ENCODE assay signal across 9 cellular contexts in genomic region chr19:13781547-13781946, GRCh38. TPM values are rescaled to one million over a fixed set of nuclear protein-coding genes. Genes with fewer than 3 reads are reported as not detected.
DNase-seq lines count a peak whose midpoint lies in the region; ATAC-seq lines count a peak whose summit lies in the region.
"Had no signal": no experiment of that assay in that cellular context is flagged by ENCODE, and none has a peak within 500 bp of the region (broad histone marks: within the 10 kb centered on the region; RNA-seq: fewer than 3 reads in every experiment).

No MANE protein-coding gene starts in this region.

- no peaks in the 10 kb centered on the region for H3K4me1 ChIP-seq in rectal smooth muscle tissue (ENCODE audit: control insufficient read depth, insufficient read depth, low read length)

- H3K27me3 ChIP-seq in rectal smooth muscle tissue (ENCODE audit: control insufficient read depth, insufficient read depth, low read length): no peaks in the 10 kb centered on the region

- H3K27me3 Mint-ChIP-seq in activated T-cell treated with anti-CD3 and anti-CD28 coated beads, Interleukin-2, amount 50 U/mL, for 24 hours: no peaks in the 10 kb centered on the region

- no peaks in the 10 kb centered on the region for H3K9me3 Mint-ChIP-seq in activated T-cell treated with anti-CD3 and anti-CD28 coated beads, Interleukin-2, amount 50 U/mL, for 24 hours

- ATAC-seq in HG03175 (IDR thresholded peaks at IDR 0.05; ENCODE audit: unreplicated experiment): no peak

- H3K36me3 Mint-ChIP-seq in activated T-cell treated with anti-CD3 and anti-CD28 coated beads, Interleukin-2, amount 50 U/mL, for 24 hours (ENCODE audit: low read depth): peaks cover 33% of the 10 kb centered on the region

- no peak overlapping the region for H3K27ac Mint-ChIP-seq in activated T-cell treated with anti-CD3 and anti-CD28 coated beads, Interleukin-2, amount 50 U/mL, for 24 hours

- no peak overlapping the region for H3K4me3 Mint-ChIP-seq in activated T-cell treated with anti-CD3 and anti-CD28 coated beads, Interleukin-2, amount 50 U/mL, for 24 hours

- H3K4me1 Mint-ChIP-seq in activated T-cell treated with anti-CD3 and anti-CD28 coated beads, Interleukin-2, amount 50 U/mL, for 24 hours (ENCODE audit: low read depth): peaks cover 33% of the 10 kb centered on the region

- no peak overlapping the region for H3K4me3 ChIP-seq in rectal smooth muscle tissue (ENCODE audit: low read length)

- DNase-seq in NCI-H1417 (lab: John Stamatoyannopoulos, UW): peak in 2 of 3 experiments; percentile 5 to 39
- no peak for DNase-seq in NCI-H1417 treated with DMSO at 0.1 percent for 48 hours (lab: John Stamatoyannopoulos, UW)
- DNase-seq in SK-N-DZ (ENCODE audit: low spot score): peak; percentile 76
- DNase-seq in globus pallidus (ENCODE audit: low spot score): peak; percentile 34
- DNase-seq in DMS114 treated with DMSO at 0.1 percent for 48 hours (lab: John Stamatoyannopoulos, UW; ENCODE audit: unreplicated experiment): no peak
- no peak for DNase-seq in activated T-cell treated with anti-CD3 and anti-CD28 coated beads, Interleukin-2, amount 50 U/mL, for 24 hours

- H3K36me3 ChIP-seq in rectal smooth muscle tissue (ENCODE audit: control insufficient read depth, insufficient read depth, low read length): peaks cover 16% of the 10 kb centered on the region

- no peak overlapping the region for H3K9ac ChIP-seq in rectal smooth muscle tissue (ENCODE audit: low read length)

- H3K27ac ChIP-seq in rectal smooth muscle tissue (ENCODE audit: low read depth, low read length): peak overlapping the region; percentile 37
- H3K27ac ChIP-seq: 22Rv1 had no signal

RNA-seq across cellular contexts. Expression of gene C19orf53, which starts 7.3 kb away (rescaled TPM):
- 73.6 and 75.3 TPM in 2 replicates for polyA plus RNA-seq in SK-N-DZ (2014; cell fraction: cytosol; rRNA removed)
- 52.5 and 73.6 TPM in 2 replicates for polyA plus RNA-seq in SK-N-DZ (2014; cell fraction: nucleus; rRNA removed)

RNA-seq across cellular contexts. Expression of gene ZSWIM4, which starts 13.7 kb away (rescaled TPM):
- 6.1 and 6.4 TPM in 2 replicates for polyA plus RNA-seq in SK-N-DZ (2014; cell fraction: cytosol; rRNA removed)
- polyA plus RNA-seq in SK-N-DZ (2014; cell fraction: nucleus; rRNA removed): 4.0 and 11.4 TPM in 2 replicates

RNA-seq across cellular contexts. Expression of gene MRI1, which starts 17.2 kb away (rescaled TPM):
- 38.5 and 40.1 TPM in 2 replicates for polyA plus RNA-seq in SK-N-DZ (2014; cell fraction: cytosol; rRNA removed)
- polyA plus RNA-seq in SK-N-DZ (2014; cell fraction: nucleus; rRNA removed): 104 and 138 TPM in 2 replicates

Comparison
In these comparisons a context has a peak if more than half of its experiments do, and no peak if none do; other contexts are left out.
1. DNase-seq: peak in NCI-H1417 (2 of 3), SK-N-DZ (single experiment) and globus pallidus (single experiment); none in NCI-H1417 treated with DMSO at 0.1 percent for 48 hours (single experiment), DMS114 treated with DMSO at 0.1 percent for 48 hours (single experiment) and activated T-cell treated with anti-CD3 and anti-CD28 coated beads, Interleukin-2, amount 50 U/mL, for 24 hours (single experiment).